Comparison of ENCODE assay signal across 1 cellular context in the genomic region with DNA sequence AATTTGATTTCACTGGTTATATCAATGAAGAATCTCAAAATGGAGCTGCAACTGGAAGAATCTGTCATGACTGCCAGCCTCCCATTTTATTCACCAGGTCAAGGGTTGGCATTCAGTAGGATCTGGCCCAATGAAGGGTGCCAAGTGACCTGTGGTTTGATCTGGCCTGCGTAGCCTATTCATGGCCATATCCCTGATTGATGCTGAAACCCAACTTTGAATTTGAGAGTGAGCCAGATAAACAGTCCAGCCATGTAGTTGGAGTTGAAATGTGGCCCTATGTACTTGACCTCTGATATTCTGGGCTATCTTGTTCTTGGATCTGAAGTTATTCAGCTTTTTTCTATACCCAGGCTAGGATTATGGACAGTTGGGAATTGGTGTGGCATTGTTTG.
A peak's percentile ranks its signal among the peaks of the same experiment; 100 is the strongest.
TF ChIP-seq lines count a peak whose summit lies in the region.

No MANE protein-coding gene starts in this region.

TF ChIP-seq in HepG2, 621 proteins besides CTCF, POLR2A, EP300 and RAD21:
- TF ChIP-seq DBP (CRISPR knock-in tag; IDR thresholded peaks at IDR 0.05; ENCODE audit: not compliant biosample characterization) = no peak
- no peak for TF ChIP-seq RBFOX2 (IDR thresholded peaks at IDR 0.05; ENCODE audit: low read depth, low read length)
- TF ChIP-seq CEBPG (CRISPR knock-in tag; IDR thresholded peaks at IDR 0.05) = no peak
- no peak for TF ChIP-seq NR2F1 (CRISPR knock-in tag; IDR thresholded peaks at IDR 0.05)
- TF ChIP-seq KDM5A (IDR thresholded peaks at IDR 0.05; ENCODE audit: borderline replicate concordance, low read length) = no peak
- no peak for TF ChIP-seq KDM4B (CRISPR knock-in tag; IDR thresholded peaks at IDR 0.05)
- TF ChIP-seq ZNF746 (CRISPR knock-in tag; IDR thresholded peaks at IDR 0.05) = no peak
- TF ChIP-seq MED1 (CRISPR knock-in tag; IDR thresholded peaks at IDR 0.05) = peak; percentile 31; the same call in 1 of the 2 replicates
- 0 out of 2 replicates have a peak, but pooled peaks have one; percentile 8 for TF ChIP-seq ARID3A (IDR thresholded peaks at IDR 0.05; ENCODE audit: low read depth, low read length)
- TF ChIP-seq SMAD1 (CRISPR knock-in tag; IDR thresholded peaks at IDR 0.05; ENCODE audit: borderline replicate concordance, low read depth) = no peak
- no peak for TF ChIP-seq DZIP1 (CRISPR knock-in tag; IDR thresholded peaks at IDR 0.05)
- no peak for TF ChIP-seq SNAI1 (CRISPR knock-in tag; IDR thresholded peaks at IDR 0.05; ENCODE audit: borderline replicate concordance)
- no peak for TF ChIP-seq TAF15 (IDR thresholded peaks at IDR 0.05; ENCODE audit: low read depth, low read length, poor library complexity, severe bottlenecking)
- no peak for TF ChIP-seq GMEB2 (CRISPR knock-in tag; IDR thresholded peaks at IDR 0.05; ENCODE audit: low read depth)
- TF ChIP-seq, protein P1, sequence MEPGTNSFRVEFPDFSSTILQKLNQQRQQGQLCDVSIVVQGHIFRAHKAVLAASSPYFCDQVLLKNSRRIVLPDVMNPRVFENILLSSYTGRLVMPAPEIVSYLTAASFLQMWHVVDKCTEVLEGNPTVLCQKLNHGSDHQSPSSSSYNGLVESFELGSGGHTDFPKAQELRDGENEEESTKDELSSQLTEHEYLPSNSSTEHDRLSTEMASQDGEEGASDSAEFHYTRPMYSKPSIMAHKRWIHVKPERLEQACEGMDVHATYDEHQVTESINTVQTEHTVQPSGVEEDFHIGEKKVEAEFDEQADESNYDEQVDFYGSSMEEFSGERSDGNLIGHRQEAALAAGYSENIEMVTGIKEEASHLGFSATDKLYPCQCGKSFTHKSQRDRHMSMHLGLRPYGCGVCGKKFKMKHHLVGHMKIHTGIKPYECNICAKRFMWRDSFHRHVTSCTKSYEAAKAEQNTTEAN (CRISPR knock-in tag; conservative IDR thresholded peaks at IDR 0.05) = no peak
- no peak for TF ChIP-seq ZNF205 (CRISPR knock-in tag; IDR thresholded peaks at IDR 0.05)
- TF ChIP-seq, protein P2, sequence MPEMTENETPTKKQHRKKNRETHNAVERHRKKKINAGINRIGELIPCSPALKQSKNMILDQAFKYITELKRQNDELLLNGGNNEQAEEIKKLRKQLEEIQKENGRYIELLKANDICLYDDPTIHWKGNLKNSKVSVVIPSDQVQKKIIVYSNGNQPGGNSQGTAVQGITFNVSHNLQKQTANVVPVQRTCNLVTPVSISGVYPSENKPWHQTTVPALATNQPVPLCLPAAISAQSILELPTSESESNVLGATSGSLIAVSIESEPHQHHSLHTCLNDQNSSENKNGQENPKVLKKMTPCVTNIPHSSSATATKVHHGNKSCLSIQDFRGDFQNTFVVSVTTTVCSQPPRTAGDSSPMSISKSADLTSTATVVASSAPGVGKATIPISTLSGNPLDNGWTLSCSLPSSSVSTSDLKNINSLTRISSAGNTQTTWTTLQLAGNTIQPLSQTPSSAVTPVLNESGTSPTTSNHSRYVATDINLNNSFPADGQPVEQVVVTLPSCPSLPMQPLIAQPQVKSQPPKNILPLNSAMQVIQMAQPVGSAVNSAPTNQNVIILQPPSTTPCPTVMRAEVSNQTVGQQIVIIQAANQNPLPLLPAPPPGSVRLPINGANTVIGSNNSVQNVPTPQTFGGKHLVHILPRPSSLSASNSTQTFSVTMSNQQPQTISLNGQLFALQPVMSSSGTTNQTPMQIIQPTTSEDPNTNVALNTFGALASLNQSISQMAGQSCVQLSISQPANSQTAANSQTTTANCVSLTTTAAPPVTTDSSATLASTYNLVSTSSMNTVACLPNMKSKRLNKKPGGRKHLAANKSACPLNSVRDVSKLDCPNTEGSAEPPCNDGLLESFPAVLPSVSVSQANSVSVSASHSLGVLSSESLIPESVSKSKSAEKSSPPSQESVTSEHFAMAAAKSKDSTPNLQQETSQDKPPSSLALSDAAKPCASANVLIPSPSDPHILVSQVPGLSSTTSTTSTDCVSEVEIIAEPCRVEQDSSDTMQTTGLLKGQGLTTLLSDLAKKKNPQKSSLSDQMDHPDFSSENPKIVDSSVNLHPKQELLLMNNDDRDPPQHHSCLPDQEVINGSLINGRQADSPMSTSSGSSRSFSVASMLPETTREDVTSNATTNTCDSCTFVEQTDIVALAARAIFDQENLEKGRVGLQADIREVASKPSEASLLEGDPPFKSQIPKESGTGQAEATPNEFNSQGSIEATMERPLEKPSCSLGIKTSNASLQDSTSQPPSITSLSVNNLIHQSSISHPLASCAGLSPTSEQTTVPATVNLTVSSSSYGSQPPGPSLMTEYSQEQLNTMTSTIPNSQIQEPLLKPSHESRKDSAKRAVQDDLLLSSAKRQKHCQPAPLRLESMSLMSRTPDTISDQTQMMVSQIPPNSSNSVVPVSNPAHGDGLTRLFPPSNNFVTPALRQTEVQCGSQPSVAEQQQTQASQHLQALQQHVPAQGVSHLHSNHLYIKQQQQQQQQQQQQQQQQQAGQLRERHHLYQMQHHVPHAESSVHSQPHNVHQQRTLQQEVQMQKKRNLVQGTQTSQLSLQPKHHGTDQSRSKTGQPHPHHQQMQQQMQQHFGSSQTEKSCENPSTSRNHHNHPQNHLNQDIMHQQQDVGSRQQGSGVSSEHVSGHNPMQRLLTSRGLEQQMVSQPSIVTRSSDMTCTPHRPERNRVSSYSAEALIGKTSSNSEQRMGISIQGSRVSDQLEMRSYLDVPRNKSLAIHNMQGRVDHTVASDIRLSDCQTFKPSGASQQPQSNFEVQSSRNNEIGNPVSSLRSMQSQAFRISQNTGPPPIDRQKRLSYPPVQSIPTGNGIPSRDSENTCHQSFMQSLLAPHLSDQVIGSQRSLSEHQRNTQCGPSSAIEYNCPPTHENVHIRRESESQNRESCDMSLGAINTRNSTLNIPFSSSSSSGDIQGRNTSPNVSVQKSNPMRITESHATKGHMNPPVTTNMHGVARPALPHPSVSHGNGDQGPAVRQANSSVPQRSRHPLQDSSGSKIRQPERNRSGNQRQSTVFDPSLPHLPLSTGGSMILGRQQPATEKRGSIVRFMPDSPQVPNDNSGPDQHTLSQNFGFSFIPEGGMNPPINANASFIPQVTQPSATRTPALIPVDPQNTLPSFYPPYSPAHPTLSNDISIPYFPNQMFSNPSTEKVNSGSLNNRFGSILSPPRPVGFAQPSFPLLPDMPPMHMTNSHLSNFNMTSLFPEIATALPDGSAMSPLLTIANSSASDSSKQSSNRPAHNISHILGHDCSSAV (CRISPR knock-in tag; IDR thresholded peaks at IDR 0.05; ENCODE audit: borderline replicate concordance) = no peak
